Comparison of ENCODE assay signal across 21 cellular contexts in genomic region chr19:28511655-28512054, GRCh38.
DNase-seq lines count a peak whose midpoint lies in the region; ATAC-seq, FAIRE-seq and TF ChIP-seq lines count a peak whose summit lies in the region.
"Had no signal": no experiment of that assay in that cellular context is flagged by ENCODE, and none has a peak within 500 bp of the region (broad histone marks: within the 10 kb centered on the region; RNA-seq: fewer than 3 reads in every experiment).

No MANE protein-coding gene starts in this region.

- CTCF ChIA-PET in A549 (lab: Yijun Ruan, JAX) (interaction anchor here (0.8 kb wide), 1 partner anchor 20 kb away, joined by 3 read pairs; no protein-coding TSS in a partner anchor), HEK293 (lab: Yijun Ruan, JAX) (interaction anchor here (0.8 kb wide), 1 partner anchor 367 kb away, joined by 4 read pairs; no protein-coding TSS in a partner anchor)

- H3K9me3 ChIP-seq in A549 (peaks cover 9% of the 10 kb centered on the region; the same call in 1 of the 3 replicates), HEK293 (ENCODE audit: control insufficient read depth, insufficient read depth, low read depth, low read length) (no peaks in the 10 kb centered on the region; the same call in 1 of the 2 replicates), psoas muscle (no peaks in the 10 kb centered on the region), skeletal muscle tissue (ENCODE audit: control insufficient read depth in 3 of 3, low read length in 3 of 3) (no peaks in the 10 kb centered on the region)
- H3K9me3 ChIP-seq: Caco-2 had no signal

- WGBS in A549 (ENCODE audit: missing lambda C conversion rate) = 9% methylated on average over 1 of the region's 1 CpG
- WGBS in psoas muscle, 3 donors = 93 to 98% (median 94%) methylated on average over 1 of the region's 1 CpG

- no peak for TF ChIP-seq POLR2A in A549 (IDR thresholded peaks at IDR 0.05; ENCODE audit: low read length)

- no peak overlapping the region for H3K4me2 ChIP-seq in A549
- H3K4me2 ChIP-seq: BLaER1 treated with 17β-estradiol and CSF1 and Interleukin-3, amounts not matched to agents 10 nM and 100 nM had no signal

- intact Hi-C loops in psoas muscle (cut with DNase I) = no loop called here

- H3K9ac ChIP-seq in skeletal muscle tissue (ENCODE audit: low read depth in 1 of 3, low read length in 3 of 3) = no peak overlapping the region
- H3K9ac ChIP-seq: BLaER1 treated with 17β-estradiol and CSF1 and Interleukin-3, amounts not matched to agents 10 nM and 100 nM had no signal

- H3K27me3 ChIP-seq in psoas muscle (ENCODE audit: insufficient read depth in 3 of 3, low read length in 2 of 3) = no peaks in the 10 kb centered on the region
- no peaks in the 10 kb centered on the region for H3K27me3 ChIP-seq in skeletal muscle tissue (ENCODE audit: control insufficient read depth in 3 of 3, insufficient read depth in 3 of 3, low read length in 3 of 3)
- H3K27me3 ChIP-seq: BLaER1 treated with 17β-estradiol and CSF1 and Interleukin-3, amounts not matched to agents 10 nM and 100 nM had no signal

- H3K27ac ChIP-seq in A549 = no peak overlapping the region
- H3K27ac ChIP-seq in HEK293 (ENCODE audit: extremely low read depth, low read depth, low read length) = 0 out of 2 replicates have a peak overlapping the region, but pooled peaks have one; percentile 9
- peak overlapping the region; percentile 89 for H3K27ac ChIP-seq in psoas muscle
- no peak overlapping the region for H3K27ac ChIP-seq in skeletal muscle tissue (ENCODE audit: low read depth, low read length)
- H3K27ac ChIP-seq: BLaER1 treated with 17β-estradiol and CSF1 and Interleukin-3, amounts not matched to agents 10 nM and 100 nM; C4-2B had no signal

- ATAC-seq in A549 (no peak), psoas muscle (no peak), GM19324 (IDR thresholded peaks at IDR 0.05; ENCODE audit: low FRiP score, unreplicated experiment) (no peak), GM18520 (IDR thresholded peaks at IDR 0.05; ENCODE audit: unreplicated experiment) (no peak)
- ATAC-seq: CD8-positive, alpha-beta T cell had no signal

- H3K4me1 ChIP-seq in A549 (no peaks in the 10 kb centered on the region), HEK293 (ENCODE audit: control insufficient read depth, insufficient read depth, low read length) (peaks cover 3% of the 10 kb centered on the region; the same call in 1 of the 2 replicates), psoas muscle (peaks cover 23% of the 10 kb centered on the region), skeletal muscle tissue (ENCODE audit: control insufficient read depth in 3 of 3, insufficient read depth in 3 of 3, low read length in 3 of 3) (peaks cover 27 to 40% (median 29%) of the 10 kb centered on the region in 3 donors)
- H3K4me1 ChIP-seq: Caco-2 had no signal

- peak; percentile 49 for FAIRE-seq in A549 (lab: Jason Lieb, UNC)
- FAIRE-seq: A204.1, D721Med, G401.6, GM12891 had no signal

- TF ChIP-seq EP300 in A549 (IDR thresholded peaks at IDR 0.05) = no peak

- no peaks in the 10 kb centered on the region; a peak in 2 of 3 replicates for H3K36me3 ChIP-seq in HEK293 (ENCODE audit: control insufficient read depth in 2 of 2, insufficient read depth in 1 of 2, low read length in 2 of 2)
- no peaks in the 10 kb centered on the region for H3K36me3 ChIP-seq in psoas muscle (ENCODE audit: insufficient read depth in 1 of 2, low read depth in 1 of 2)
- H3K36me3 ChIP-seq in skeletal muscle tissue (ENCODE audit: control insufficient read depth in 3 of 3, insufficient read depth in 3 of 3, low read length in 3 of 3) = peaks cover 0 to 5% (median 4%) of the 10 kb centered on the region in 3 donors
- H3K36me3 ChIP-seq: BLaER1 treated with 17β-estradiol and CSF1 and Interleukin-3, amounts not matched to agents 10 nM and 100 nM had no signal

- no peak for DNase-seq in A549 (ENCODE audit: low read depth in 1 of 2, low spot score in 1 of 2)
- DNase-seq in psoas muscle = no peak
- no peak for DNase-seq in NCI-H187 treated with DMSO at 0.1 percent for 48 hours (lab: John Stamatoyannopoulos, UW)
- DNase-seq: 8988T; AML-193; Caco-2; Calu3; CD4-positive, alpha-beta T cell; CD8-positive, alpha-beta T cell; DMS79 treated with DMSO at 0.1 percent for 48 hours; GF-D8 had no signal

- TF ChIP-seq CTCF in A549 (IDR thresholded peaks at IDR 0.05) (no peak), HEK293 (tag by site-specific recombination; IDR thresholded peaks at IDR 0.05) (no peak), psoas muscle (IDR thresholded peaks at IDR 0.05) (no peak)

- POLR2A ChIA-PET in A549 (lab: Yijun Ruan, JAX) (no interaction called here), HEK293 (lab: Yijun Ruan, JAX) (no interaction called here)

- TF ChIP-seq RAD21 in A549 (conservative IDR thresholded peaks at IDR 0.05 in 1 of 2, IDR thresholded peaks at IDR 0.05 in 1 of 2) = no peak

- H3K4me3 ChIP-seq in A549 (no peak overlapping the region), HEK293 (ENCODE audit: low read depth, low read length) (no peak overlapping the region), psoas muscle (no peak overlapping the region), skeletal muscle tissue (ENCODE audit: low read length in 3 of 3) (peak overlapping the region in 2 of 3 donors; percentile 51 to 76)
- H3K4me3 ChIP-seq: BLaER1 treated with 17β-estradiol and CSF1 and Interleukin-3, amounts not matched to agents 10 nM and 100 nM had no signal

TF ChIP-seq in A549, 52 proteins besides CTCF, POLR2A, EP300 and RAD21:
- TF ChIP-seq CBX8 (IDR thresholded peaks at IDR 0.05) = no peak
- no peak for TF ChIP-seq ATOH8 (CRISPR knock-in tag; IDR thresholded peaks at IDR 0.05; ENCODE audit: low read depth)
- TF ChIP-seq SMC3 (IDR thresholded peaks at IDR 0.05) = no peak
- no peak for TF ChIP-seq PHF8 (IDR thresholded peaks at IDR 0.05; ENCODE audit: borderline replicate concordance, low read depth)
- no peak for TF ChIP-seq BHLHE40 (IDR thresholded peaks at IDR 0.05; ENCODE audit: low read depth, low read length)
- TF ChIP-seq ZSCAN20 (CRISPR knock-in tag; IDR thresholded peaks at IDR 0.05) = no peak
- no peak for TF ChIP-seq CHD4 (IDR thresholded peaks at IDR 0.05; ENCODE audit: borderline replicate concordance)
- TF ChIP-seq ZC3H11A (IDR thresholded peaks at IDR 0.05) = no peak
- no peak for TF ChIP-seq FOXS1 (CRISPR knock-in tag; IDR thresholded peaks at IDR 0.05)
- TF ChIP-seq JUNB (IDR thresholded peaks at IDR 0.05) = no peak
- no peak for TF ChIP-seq TP53 (CRISPR knock-in tag; IDR thresholded peaks at IDR 0.05)
- no peak for TF ChIP-seq RFX5 (IDR thresholded peaks at IDR 0.05)
- no peak for TF ChIP-seq MAX (IDR thresholded peaks at IDR 0.05)
- no peak for TF ChIP-seq NR3C1 (IDR thresholded peaks at IDR 0.05)
- TF ChIP-seq RCOR1 (IDR thresholded peaks at IDR 0.05; ENCODE audit: low read depth, low read length) = no peak

TF ChIP-seq in HEK293, 187 proteins besides CTCF, POLR2A, EP300 and RAD21:
- TF ChIP-seq ZNF791 (tag by site-specific recombination; IDR thresholded peaks at IDR 0.05) = no peak
- TF ChIP-seq ATF2 (tag by site-specific recombination; IDR thresholded peaks at IDR 0.05; ENCODE audit: low read depth) = peak; percentile 59
- TF ChIP-seq ZNF692 (tag by site-specific recombination; IDR thresholded peaks at IDR 0.05) = no peak

Comparison
In these comparisons a context has a peak if more than half of its experiments do, and no peak if none do; other contexts are left out.
1. H3K27ac ChIP-seq: peak in HEK293 (single experiment) and psoas muscle (single experiment); none in A549 (0 of 2) and skeletal muscle tissue (single experiment).
2. H3K4me3 ChIP-seq: peak in skeletal muscle tissue (2 of 3); none in A549 (single experiment), HEK293 (single experiment) and psoas muscle (single experiment).